In the genomic region with DNA sequence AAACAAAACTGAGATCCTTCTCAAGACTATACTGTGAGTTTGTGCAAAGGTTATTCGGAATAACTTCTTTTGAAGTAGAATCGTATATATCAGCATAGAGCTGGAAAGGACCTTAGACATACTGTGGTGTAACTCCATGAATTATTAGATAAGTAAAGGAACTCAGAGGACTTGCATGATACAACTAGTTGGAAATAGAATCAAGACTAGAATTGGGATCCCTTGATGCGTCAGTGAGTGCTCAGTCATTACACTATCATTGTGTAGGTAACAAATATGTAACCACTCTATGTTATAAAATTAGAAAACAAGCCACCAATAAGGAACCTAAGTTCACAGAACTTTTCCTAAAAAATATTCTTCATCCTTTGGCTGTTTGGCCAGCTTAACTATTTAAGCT, we compare ENCODE assay signal across 20 cellular contexts.
"Had no signal": no experiment of that assay in that cellular context is flagged by ENCODE, and none has a peak within 500 bp of the region (broad histone marks: within the 10 kb centered on the region; RNA-seq: fewer than 3 reads in every experiment).

No MANE protein-coding gene starts in this region.

- H3K27me3 Mint-ChIP-seq: memory B cell; stimulated activated naive CD8-positive, alpha-beta T cell treated with anti-CD3 and anti-CD28 coated beads, Interleukin-15, Interleukin-2, amounts not matched to agents 100 ng/mL and 50 ng/mL, for 24 hours had no signal

- H3K27ac ChIP-seq: dorsolateral prefrontal cortex, lower lobe of right lung, tibial artery, upper lobe of left lung, uterus had no signal

- H3K36me3 ChIP-seq: lower lobe of right lung, tibial artery, upper lobe of left lung, uterus had no signal

- H3K9me3 Mint-ChIP-seq: memory B cell, mesothelial cell of epicardium, natural killer cell, neural crest cell had no signal

- H3K27me3 ChIP-seq: dorsolateral prefrontal cortex, tibial artery, upper lobe of left lung, uterus had no signal

- DNase-seq: cortex of kidney; dorsolateral prefrontal cortex; effector CD8-positive, alpha-beta T cell; foreskin melanocyte; head of caudate nucleus; hypothalamus; kidney glomerular epithelial cell; lower lobe of right lung; natural killer cell; posterior cingulate gyrus; stimulated activated CD4-positive, alpha-beta T cell treated with anti-CD3 and anti-CD28 coated beads, Interleukin-2, amount 100 ng/mL, for 48 hours; tibial artery; upper lobe of left lung; uterus had no signal

- H3K36me3 Mint-ChIP-seq: natural killer cell had no signal

- H3K27ac Mint-ChIP-seq: memory B cell, mesothelial cell of epicardium had no signal

- H3K4me1 ChIP-seq: uterus had no signal

- ATAC-seq: left lobe of liver, lower lobe of right lung, natural killer cell had no signal

- H3K9me3 ChIP-seq: lower lobe of right lung, tibial artery, upper lobe of left lung, uterus had no signal

- H3K4me3 Mint-ChIP-seq: memory B cell; mesothelial cell of epicardium; natural killer cell; neural crest cell; stimulated activated naive CD8-positive, alpha-beta T cell treated with anti-CD3 and anti-CD28 coated beads, Interleukin-15, Interleukin-2, amounts not matched to agents 100 ng/mL and 50 ng/mL, for 24 hours had no signal

- H3K4me3 ChIP-seq: dorsolateral prefrontal cortex, lower lobe of right lung, smooth muscle cell, tibial artery, upper lobe of left lung, uterus had no signal
